Comparison of ENCODE assay signal across 9 cellular contexts in the genomic region with DNA sequence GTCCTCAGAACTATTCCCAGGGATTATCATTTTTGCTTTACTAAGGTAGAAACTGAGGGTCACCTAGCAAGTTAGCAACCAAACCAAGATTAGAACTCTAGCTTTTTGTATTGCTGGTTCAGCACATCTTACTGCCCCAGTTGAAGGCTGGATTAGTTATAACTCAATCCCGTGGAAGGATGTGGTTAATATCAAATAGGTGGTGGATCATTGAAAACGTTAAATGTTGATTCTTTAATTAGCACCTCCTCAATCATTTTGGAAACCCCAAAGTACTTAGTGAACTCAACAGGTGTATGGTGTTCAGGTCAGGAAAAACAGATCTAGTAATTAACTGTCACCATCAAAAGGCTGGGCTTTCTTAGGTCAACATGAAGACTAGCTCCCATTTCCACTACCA.
DNase-seq lines count a peak whose midpoint lies in the region; ATAC-seq and TF ChIP-seq lines count a peak whose summit lies in the region.
"Had no signal": no experiment of that assay in that cellular context is flagged by ENCODE, and none has a peak within 500 bp of the region (broad histone marks: within the 10 kb centered on the region; RNA-seq: fewer than 3 reads in every experiment).

No MANE protein-coding gene starts in this region.

- in situ Hi-C loops in KBM-7 (cut with MboI; ENCODE audit: low pct_unique_long_range_greater_than_20kb, low sequenced_read_pairs), result no loop called here

- 13 to 69% (median 34%) methylated on average over 2 of the region's 2 CpGs for WGBS in spleen, 5 donors

- peak overlapping the region; percentile 17; the same call in 1 of the 2 replicates for H3K4me3 ChIP-seq in GM12864 (ENCODE audit: low read depth, low read length)
- H3K4me3 ChIP-seq in spleen, result peak overlapping the region in 1 of 8 donors; percentile 65

- peaks cover 0 to 51% (median 17%) of the 10 kb centered on the region in 6 donors for H3K36me3 ChIP-seq in spleen

- no peak for ATAC-seq in effector memory CD8-positive, alpha-beta T cell (replicated peaks)

- TF ChIP-seq CTCF in GM12864 (IDR thresholded peaks at IDR 0.05; ENCODE audit: low read depth, low read length, missing control alignments) (no peak), spleen (IDR thresholded peaks at IDR 0.05 in 8 of 11, conservative IDR thresholded peaks at IDR 0.05 in 3 of 11) (no peak)

- TF ChIP-seq POLR2A in spleen (IDR thresholded peaks at IDR 0.05), result no peak

- peak overlapping the region; percentile 8 to 90 (median 84) for H3K27ac ChIP-seq in spleen

- peaks cover 25 to 99% (median 81%) of the 10 kb centered on the region in 6 donors for H3K4me1 ChIP-seq in spleen

- peak overlapping the region in 1 of 2 donors; percentile 79 for H3K27ac Mint-ChIP-seq in effector memory CD8-positive, alpha-beta T cell

- peaks cover 47 to 52% of the 10 kb centered on the region in 2 donors for H3K4me1 Mint-ChIP-seq in effector memory CD8-positive, alpha-beta T cell (ENCODE audit: low read depth in 2 of 2)

- intact Hi-C loops in spleen (cut with DNase I; ENCODE audit: low total_unique reads), result no loop called here

- H3K27me3 Mint-ChIP-seq in effector memory CD8-positive, alpha-beta T cell, result no peaks in the 10 kb centered on the region

- peak overlapping the region; percentile 36 to 57 for H3K4me3 Mint-ChIP-seq in effector memory CD8-positive, alpha-beta T cell

- H3K9me3 Mint-ChIP-seq in effector memory CD8-positive, alpha-beta T cell, result no peaks in the 10 kb centered on the region
- H3K9me3 Mint-ChIP-seq: neural crest cell had no signal

- no peaks in the 10 kb centered on the region for H3K27me3 ChIP-seq in spleen (replicated peaks in 1 of 7)

- DNase-seq in GM12864 (ENCODE audit: low read depth) (no peak), NCI-H748 (lab: John Stamatoyannopoulos, UW; ENCODE audit: unreplicated experiment) (peak; percentile 66), spleen (no peak), KBM-7 (no peak), DMS153 (lab: John Stamatoyannopoulos, UW) (no peak), HuH-7.5 (ENCODE audit: low spot score) (no peak)
- DNase-seq in effector memory CD8-positive, alpha-beta T cell, result no peak
- DNase-seq: activated CD4-positive, alpha-beta T cell treated with anti-CD3 and anti-CD28 coated beads, Interleukin-2, amount 50 U/mL, for 48 hours had no signal

- no peaks in the 10 kb centered on the region for H3K9me3 ChIP-seq in spleen

- peaks cover 44% of the 10 kb centered on the region for H3K36me3 Mint-ChIP-seq in effector memory CD8-positive, alpha-beta T cell (ENCODE audit: insufficient read depth)
